ENCODE assay signal across 9 cellular contexts in the genomic region with DNA sequence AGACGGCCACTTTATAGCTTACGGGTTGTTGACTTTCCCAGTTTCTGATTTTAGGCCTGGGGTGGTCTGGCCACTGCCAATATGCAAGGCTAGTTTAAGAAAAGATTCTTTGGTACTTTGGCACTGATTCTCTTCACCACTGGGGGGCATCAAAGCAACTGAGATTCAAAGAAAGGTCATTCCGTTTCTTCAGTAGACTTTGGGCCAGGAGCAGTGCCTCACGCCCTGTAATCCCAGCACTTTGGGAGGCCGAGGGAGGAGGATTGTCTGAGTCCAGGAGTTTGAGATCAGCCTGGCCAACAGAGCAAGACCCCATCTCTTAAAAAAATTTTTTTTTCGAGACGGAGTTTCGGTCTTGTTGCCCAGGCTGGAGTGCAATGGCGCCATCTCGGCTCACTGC. TPM values are rescaled to one million over a fixed set of nuclear protein-coding genes. Genes with fewer than 3 reads are reported as not detected.
DNase-seq lines count a peak whose midpoint lies in the region; ATAC-seq, FAIRE-seq and TF ChIP-seq lines count a peak whose summit lies in the region.
"Had no signal": no experiment of that assay in that cellular context is flagged by ENCODE, and none has a peak within 500 bp of the region (broad histone marks: within the 10 kb centered on the region; RNA-seq: fewer than 3 reads in every experiment).

No MANE protein-coding gene starts in this region.

- TF ChIP-seq POLR2A in A549 (IDR thresholded peaks at IDR 0.05; ENCODE audit: low read length), result no peak

- no peaks in the 10 kb centered on the region for H3K4me1 ChIP-seq in A549
- no peaks in the 10 kb centered on the region for H3K4me1 ChIP-seq in naive thymus-derived CD4-positive, alpha-beta T cell (ENCODE audit: control insufficient read depth in 2 of 2, insufficient read depth in 2 of 2, low read length in 2 of 2)

- H3K27me3 Mint-ChIP-seq in effector memory CD8-positive, alpha-beta T cell, result no peaks in the 10 kb centered on the region
- no peaks in the 10 kb centered on the region for H3K27me3 Mint-ChIP-seq in naive thymus-derived CD4-positive, alpha-beta T cell
- H3K27me3 Mint-ChIP-seq: dendritic cell treated with granulocyte-macrophage colony-stimulating factor and Interleukin-4, amounts not matched to agents 40 ng/mL and 50 ng/mL, for 4 days had no signal

- FAIRE-seq in A549 (lab: Jason Lieb, UNC), result peak; percentile 83

- intact Hi-C loops in naive thymus-derived CD4-positive, alpha-beta T cell (cut with micrococcal nuclease), result loop anchor here in 1 of 2 donors (1.0 to 5.0 kb wide), 2 partner anchors 12 to 159 kb away; a partner anchor contains a TSS
- intact Hi-C loops in sciatic nerve (cut with DNase I), result no loop called here

- H3K27ac ChIP-seq in A549, result no peak overlapping the region
- no peak overlapping the region for H3K27ac ChIP-seq in naive thymus-derived CD4-positive, alpha-beta T cell (ENCODE audit: low read depth, low read length)

- no peaks in the 10 kb centered on the region for H3K27me3 ChIP-seq in naive thymus-derived CD4-positive, alpha-beta T cell (ENCODE audit: control insufficient read depth in 2 of 2, insufficient read depth in 2 of 2, low read length in 2 of 2)

- ATAC-seq in A549 (peak; percentile 41 to 80; a peak in 3 of 6 replicates), sciatic nerve (no peak), GM21423 (IDR thresholded peaks at IDR 0.05; ENCODE audit: unreplicated experiment) (no peak)
- peak; percentile 33 for ATAC-seq in effector memory CD8-positive, alpha-beta T cell (replicated peaks)
- ATAC-seq in naive thymus-derived CD4-positive, alpha-beta T cell, result peak; percentile 46

- CTCF ChIA-PET in A549 (lab: Yijun Ruan, JAX), result interaction anchor here (0.6 to 20.9 kb wide), 30 partner anchors 9 to 362 kb away, joined by 3 to 213 read pairs (median 4); a partner anchor contains a TSS
- CTCF ChIA-PET in naive thymus-derived CD4-positive, alpha-beta T cell (lab: Charles Lee), result interaction anchor here (0.7 to 1.6 kb wide), 2 partner anchors 13 to 141 kb away, joined by 3 to 4 read pairs; no protein-coding TSS in a partner anchor

- no peaks in the 10 kb centered on the region for H3K9me3 ChIP-seq in A549
- no peaks in the 10 kb centered on the region for H3K9me3 ChIP-seq in naive thymus-derived CD4-positive, alpha-beta T cell (ENCODE audit: control insufficient read depth in 2 of 3, low read length in 3 of 3)

- DNase-seq in A549 (ENCODE audit: low read depth in 1 of 2, low spot score in 1 of 2), result peak; percentile 59 to 66
- peak; percentile 45 for DNase-seq in GM10266 (ENCODE audit: extremely low spot score)
- DNase-seq in RKO (ENCODE audit: low spot score), result peak; percentile 34
- peak; percentile 13 to 40 (median 16) for DNase-seq in effector memory CD8-positive, alpha-beta T cell
- DNase-seq in naive thymus-derived CD4-positive, alpha-beta T cell, result peak in 4 of 9 donors; percentile 9 to 30 (median 20)
- DNase-seq in sciatic nerve (ENCODE audit: low spot score), result no peak
- no peak for DNase-seq in middle frontal gyrus (ENCODE audit: extremely low spot score, low spot score)

- H3K36me3 Mint-ChIP-seq in effector memory CD8-positive, alpha-beta T cell (ENCODE audit: insufficient read depth), result peaks cover 68% of the 10 kb centered on the region
- peaks cover 26 to 65% (median 41%) of the 10 kb centered on the region in 5 donors for H3K36me3 Mint-ChIP-seq in naive thymus-derived CD4-positive, alpha-beta T cell

- no peak overlapping the region for H3K4me3 Mint-ChIP-seq in effector memory CD8-positive, alpha-beta T cell
- no peak overlapping the region for H3K4me3 Mint-ChIP-seq in naive thymus-derived CD4-positive, alpha-beta T cell
- H3K4me3 Mint-ChIP-seq: dendritic cell treated with granulocyte-macrophage colony-stimulating factor and Interleukin-4, amounts not matched to agents 40 ng/mL and 50 ng/mL, for 4 days had no signal

- H3K4me2 ChIP-seq in A549, result no peak overlapping the region

- peaks cover 46 to 93% (median 47%) of the 10 kb centered on the region in 3 experiments for H3K36me3 ChIP-seq in naive thymus-derived CD4-positive, alpha-beta T cell (ENCODE audit: control insufficient read depth in 2 of 3, insufficient read depth in 3 of 3, low read length in 3 of 3)

- H3K4me3 ChIP-seq in A549, result no peak overlapping the region
- H3K4me3 ChIP-seq in naive thymus-derived CD4-positive, alpha-beta T cell (ENCODE audit: low read length), result no peak overlapping the region

- no peak for TF ChIP-seq EP300 in A549 (IDR thresholded peaks at IDR 0.05)

- no peaks in the 10 kb centered on the region for H3K9me3 Mint-ChIP-seq in effector memory CD8-positive, alpha-beta T cell
- H3K9me3 Mint-ChIP-seq in naive thymus-derived CD4-positive, alpha-beta T cell, result no peaks in the 10 kb centered on the region
- H3K9me3 Mint-ChIP-seq: dendritic cell treated with granulocyte-macrophage colony-stimulating factor and Interleukin-4, amounts not matched to agents 40 ng/mL and 50 ng/mL, for 4 days had no signal

- peak; percentile 59 to 65 for TF ChIP-seq RAD21 in A549 (conservative IDR thresholded peaks at IDR 0.05 in 1 of 2, IDR thresholded peaks at IDR 0.05 in 1 of 2)

- H3K27ac Mint-ChIP-seq in effector memory CD8-positive, alpha-beta T cell, result no peak overlapping the region
- H3K27ac Mint-ChIP-seq in naive thymus-derived CD4-positive, alpha-beta T cell, result peak overlapping the region in 3 of 9 donors; percentile 28 to 74 (median 47)
- H3K27ac Mint-ChIP-seq: dendritic cell treated with granulocyte-macrophage colony-stimulating factor and Interleukin-4, amounts not matched to agents 40 ng/mL and 50 ng/mL, for 4 days had no signal

- POLR2A ChIA-PET in A549 (lab: Yijun Ruan, JAX), result no interaction called here
- POLR2A ChIA-PET in naive thymus-derived CD4-positive, alpha-beta T cell (lab: Charles Lee), result interaction anchor here (1.3 kb wide), 1 partner anchor 11 kb away, joined by 3 read pairs; no protein-coding TSS in a partner anchor

- H3K4me1 Mint-ChIP-seq in effector memory CD8-positive, alpha-beta T cell (ENCODE audit: low read depth in 2 of 2), result no peaks in the 10 kb centered on the region
- peaks cover 0 to 31% (median 0%) of the 10 kb centered on the region in 7 donors for H3K4me1 Mint-ChIP-seq in naive thymus-derived CD4-positive, alpha-beta T cell

- TF ChIP-seq CTCF in A549 (IDR thresholded peaks at IDR 0.05), result peak; percentile 58
- TF ChIP-seq CTCF in GM10266 (IDR thresholded peaks at IDR 0.05; ENCODE audit: control insufficient read depth, insufficient read depth, low read depth, missing control alignments), result peak; percentile 56

- 82% methylated on average over 10 of the region's 10 CpGs for WGBS in A549 (ENCODE audit: missing lambda C conversion rate)

TF ChIP-seq in A549, 52 proteins besides CTCF, POLR2A, EP300 and RAD21:
- TF ChIP-seq SMC3 (IDR thresholded peaks at IDR 0.05) (peak; percentile 47; the same call in 2 of the 3 replicates), GATA3 (IDR thresholded peaks at IDR 0.05; ENCODE audit: borderline replicate concordance) (no peak)

RNA-seq across cellular contexts. Expression of a gene that starts 53.0 kb away (rescaled TPM):
- 136 and 145 TPM in 2 replicates for polyA plus RNA-seq in A549 (2011; rRNA removed)
- polyA plus RNA-seq in A549 (2012; cell fraction: cytosol; rRNA removed), result 65.7 and 68.3 TPM in 2 replicates
- polyA plus RNA-seq in A549 (2012; cell fraction: nucleus; rRNA removed), result 68.0 and 96.5 TPM in 2 replicates
- polyA plus RNA-seq in A549 (2017; fragmentation: RNase III; extraction: RNeasy Plus Mini Kit Qiagen cat#74134 plus additional on column Dnase treatment), result 72.2 to 77.1 TPM (median 73.4 TPM) in 3 replicates
- 96.4 and 129 TPM in 2 replicates for polyA minus RNA-seq in A549 (2011; rRNA and poly(A)+ RNA removed)
- 100 to 1,000 TPM in 3 of 5 experiments, 10 to 100 TPM in 2; 57.8 to 264 (median 110) TPM for total RNA-seq in naive thymus-derived CD4-positive, alpha-beta T cell
- 10 to 100 TPM; 80.0 to 85.2 TPM for polyA plus RNA-seq in naive thymus-derived CD4-positive, alpha-beta T cell
- 83.0 TPM for total RNA-seq in sciatic nerve

RNA-seq across cellular contexts. Expression of a gene that starts 53.1 kb away (rescaled TPM):
- polyA plus RNA-seq in A549 (2011; rRNA removed), result 12.1 and 12.4 TPM in 2 replicates
- polyA plus RNA-seq in A549 (2012; cell fraction: cytosol; rRNA removed), result 6.3 and 7.6 TPM in 2 replicates
- polyA plus RNA-seq in A549 (2012; cell fraction: nucleus; rRNA removed), result 9.8 and 10.8 TPM in 2 replicates
- polyA plus RNA-seq in A549 (2017; fragmentation: RNase III; extraction: RNeasy Plus Mini Kit Qiagen cat#74134 plus additional on column Dnase treatment), result 9.8 to 11.1 TPM (median 10.4 TPM) in 3 replicates
- polyA minus RNA-seq in A549 (2011; rRNA and poly(A)+ RNA removed), result 25.1 and 26.9 TPM in 2 replicates
- total RNA-seq in naive thymus-derived CD4-positive, alpha-beta T cell, result 10 to 100 TPM; 19.8 to 38.4 (median 32.5) TPM
- 10 to 100 TPM in 1 of 2 donors, 1 to 10 TPM in 1; 9.7 to 18.0 TPM for polyA plus RNA-seq in naive thymus-derived CD4-positive, alpha-beta T cell
- total RNA-seq in sciatic nerve, result 17.7 TPM

Comparison
In these comparisons a context has a peak if more than half of its experiments do, and no peak if none do; other contexts are left out.
1. ATAC-seq: peak in A549 (2 of 2), effector memory CD8-positive, alpha-beta T cell (single experiment) and naive thymus-derived CD4-positive, alpha-beta T cell (single experiment); none in sciatic nerve (single experiment) and GM21423 (single experiment).
2. DNase-seq: peak in A549 (2 of 2), GM10266 (single experiment), RKO (single experiment) and effector memory CD8-positive, alpha-beta T cell (3 of 3); none in sciatic nerve (single experiment) and middle frontal gyrus (single experiment).